Comparison of ENCODE assay signal across 23 cellular contexts in genomic region chr7:32216759-32217158, GRCh38.
"Had no signal": no experiment of that assay in that cellular context is flagged by ENCODE, and none has a peak within 500 bp of the region (broad histone marks: within the 10 kb centered on the region; RNA-seq: fewer than 3 reads in every experiment).

No MANE protein-coding gene starts in this region.

- H3K9me3 ChIP-seq: colonic mucosa, heart right ventricle, right atrium auricular region, suprapubic skin, tibial artery, upper lobe of right lung had no signal

- H3K36me3 ChIP-seq: colonic mucosa, heart right ventricle, neural progenitor cell, right atrium auricular region, suprapubic skin, tibial artery, upper lobe of right lung had no signal

- DNase-seq: activated CD4-positive, alpha-beta T cell treated with anti-CD3 and anti-CD28 coated beads for 36 hours; activated CD4-positive, alpha-beta T cell treated with anti-CD3 and anti-CD28 coated beads, Interleukin-2, amount 50 U/mL, for 48 hours; activated CD4-positive, CD25-positive, alpha-beta regulatory T cell; activated CD8-positive, alpha-beta memory T cell treated with anti-CD3 and anti-CD28 coated beads for 24 hours; activated effector memory CD4-positive, alpha-beta T cell treated with Interleukin-2 at 50 U/mL for 16 hours; activated naive CD4-positive, alpha-beta T cell treated with Interleukin-2 at 50 U/mL for 16 hours; anterior cingulate cortex; cerebellar nuclear complex; colonic mucosa; foreskin fibroblast; heart right ventricle; naive thymus-derived CD8-positive, alpha-beta T cell; occipital lobe; stimulated activated CD4-positive, alpha-beta T cell treated with anti-CD3 and anti-CD28 coated beads, Interleukin-15, amount 100 ng/mL, for 24 hours; stimulated activated CD4-positive, alpha-beta T cell treated with anti-CD3 and anti-CD28 coated beads, Interleukin-2, amount 100 ng/mL, for 24 hours; stimulated activated naive CD4-positive, alpha-beta T cell; T-helper 1 cell; tibial artery; upper lobe of right lung had no signal

- H2AFZ ChIP-seq: neural progenitor cell had no signal

- H3K9ac ChIP-seq: neural progenitor cell had no signal

- ATAC-seq: activated CD4-positive, alpha-beta T cell treated with anti-CD3 and anti-CD28 coated beads for 36 hours; esophagus mucosa; heart right ventricle; naive thymus-derived CD8-positive, alpha-beta T cell; upper lobe of right lung had no signal

- H3K4me1 ChIP-seq: colonic mucosa, neural progenitor cell, right atrium auricular region, suprapubic skin, tibial artery, upper lobe of right lung had no signal

- H3K4me3 ChIP-seq: colonic mucosa, heart right ventricle, neural progenitor cell, right atrium auricular region, suprapubic skin, tibial artery, upper lobe of right lung had no signal

- H3K4me2 ChIP-seq: neural progenitor cell had no signal

- H3K27ac ChIP-seq: colonic mucosa, heart right ventricle, neural progenitor cell, right atrium auricular region, suprapubic skin, tibial artery, upper lobe of right lung had no signal

- H3K27me3 ChIP-seq: colonic mucosa, neural progenitor cell, right atrium auricular region, suprapubic skin, upper lobe of right lung had no signal
